In the genomic region with DNA sequence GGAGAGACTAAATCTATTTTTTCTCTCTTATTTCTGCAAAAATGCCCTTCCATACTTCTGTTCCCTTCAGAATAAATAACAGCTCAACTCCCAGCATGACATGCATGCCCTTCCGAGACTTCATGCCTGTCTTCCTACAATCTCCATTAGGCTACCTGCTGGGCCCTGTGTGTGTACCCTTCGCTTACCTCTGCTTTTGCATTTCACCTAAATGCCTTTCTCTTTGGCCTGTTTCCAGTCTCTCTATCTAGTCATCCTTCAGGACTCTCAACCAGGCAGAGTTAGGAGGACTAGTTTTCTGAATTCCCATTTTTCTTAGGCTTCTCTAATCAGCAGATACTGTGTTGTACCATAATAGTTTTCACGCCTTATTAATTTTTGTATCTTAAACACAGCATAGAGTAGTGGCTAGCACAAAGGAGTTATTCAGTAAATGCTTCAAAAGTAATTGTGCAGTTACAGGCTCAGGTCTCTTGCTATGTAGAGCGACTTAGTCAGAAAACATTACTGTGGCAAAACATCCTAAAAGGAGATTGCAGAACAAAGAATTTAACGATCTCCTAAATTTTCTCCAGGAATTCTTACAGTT, we compare ENCODE assay signal across 22 cellular contexts. TPM values are rescaled to one million over a fixed set of nuclear protein-coding genes. Genes with fewer than 3 reads are reported as not detected.
DNase-seq lines count a peak whose midpoint lies in the region; ATAC-seq, FAIRE-seq and TF ChIP-seq lines count a peak whose summit lies in the region.
"Had no signal": no experiment of that assay in that cellular context is flagged by ENCODE, and none has a peak within 500 bp of the region (broad histone marks: within the 10 kb centered on the region; RNA-seq: fewer than 3 reads in every experiment).

No MANE protein-coding gene starts in this region.

- H3K27me3 Mint-ChIP-seq in brain, result peaks cover 4% of the 10 kb centered on the region
- no peaks in the 10 kb centered on the region for H3K27me3 Mint-ChIP-seq in nephron progenitor cell (ENCODE audit: low read depth, poor library complexity)
- H3K27me3 Mint-ChIP-seq: CD8-positive, alpha-beta memory T cell; stimulated activated naive B cell treated with anti-CD40 and anti-IgM and Interleukin-4, amounts not matched to agents 10 μg/mL and 1 μg/mL and 100 μg/mL, for 72 hours had no signal

- intact Hi-C loops in psoas muscle (cut with DNase I), result no loop called here

- DNase-seq in GM23248 (peak; percentile 46), NCI-H187 treated with DMSO at 0.1 percent for 48 hours (lab: John Stamatoyannopoulos, UW) (peak; percentile 80), nephron progenitor cell (no peak), psoas muscle (no peak), small intestine (no peak), NOMO-1 treated with DMSO at 0.1 percent for 48 hours (lab: John Stamatoyannopoulos, UW; ENCODE audit: unreplicated experiment) (no peak), GM12892 (ENCODE audit: insufficient read length) (no peak)
- DNase-seq: activated CD4-positive, alpha-beta T cell treated with anti-CD3 and anti-CD28 coated beads, Interleukin-2, amount 50 U/mL, for 4 hours; amniotic stem cell; caudate nucleus; CD8-positive, alpha-beta memory T cell; head of caudate nucleus; Kasumi-1; NCI-H1105 treated with DMSO at 0.1 percent for 48 hours; NCI-H446; pancreas; sigmoid colon; stimulated activated naive B cell treated with anti-CD40 and anti-IgM and Interleukin-4, amounts not matched to agents 10 μg/mL and 1 μg/mL and 100 μg/mL, for 72 hours; WERI-Rb-1 had no signal

- no peaks in the 10 kb centered on the region for H3K27me3 ChIP-seq in GM23248 (replicated peaks; ENCODE audit: insufficient read depth)
- no peaks in the 10 kb centered on the region for H3K27me3 ChIP-seq in psoas muscle (ENCODE audit: insufficient read depth in 3 of 3, low read length in 2 of 3)
- no peaks in the 10 kb centered on the region for H3K27me3 ChIP-seq in small intestine (ENCODE audit: control insufficient read depth in 2 of 2, insufficient read depth in 2 of 2, low read length in 2 of 2)
- H3K27me3 ChIP-seq: pancreas, sigmoid colon, tibial nerve had no signal

- H3K9me2 ChIP-seq in GM23248 (ENCODE audit: insufficient read depth), result no peaks in the 10 kb centered on the region

- peaks cover 40% of the 10 kb centered on the region for H4K20me1 ChIP-seq in GM23248 (ENCODE audit: insufficient read depth)

- H3K4me3 ChIP-seq in GM23248 (no peak overlapping the region), psoas muscle (no peak overlapping the region), small intestine (ENCODE audit: low read depth in 1 of 2, low read length in 2 of 2) (no peak overlapping the region)
- H3K4me3 ChIP-seq: lung, pancreas, sigmoid colon, tibial nerve had no signal

- TF ChIP-seq CTCF in brain (conservative IDR thresholded peaks at IDR 0.05) (no peak), nephron progenitor cell (IDR thresholded peaks at IDR 0.05) (no peak), psoas muscle (IDR thresholded peaks at IDR 0.05) (no peak)

- no peak overlapping the region for H2AFZ ChIP-seq in GM23248

- ATAC-seq in psoas muscle, result no peak
- ATAC-seq: stimulated activated naive B cell treated with anti-CD40 and anti-IgM and Interleukin-4, amounts not matched to agents 10 μg/mL and 1 μg/mL and 100 μg/mL, for 72 hours had no signal

- WGBS in GM23248 (ENCODE audit: low coverage in 1 of 2, low lambda C conversion rate in 2 of 2, missing lambda C conversion rate in 2 of 2), 2 experiments, result 97 to 98% methylated on average over 5 of the region's 5 CpGs
- 87 to 91% (median 90%) methylated on average over 5 of the region's 5 CpGs for WGBS in psoas muscle, 3 donors
- WGBS in small intestine, 3 donors, result 88 to 93% (median 91%) methylated on average over 5 of the region's 5 CpGs

- FAIRE-seq in small intestine (lab: Jason Lieb, UNC) (no peak), GM12892 (lab: Jason Lieb, UNC) (no peak)
- FAIRE-seq: pancreas had no signal

- H3K27ac Mint-ChIP-seq in brain (peak overlapping the region in 4 of 5 experiments; percentile 16 to 81 (median 19)), nephron progenitor cell (peak overlapping the region; percentile 93)
- H3K27ac Mint-ChIP-seq: stimulated activated naive B cell treated with anti-CD40 and anti-IgM and Interleukin-4, amounts not matched to agents 10 μg/mL and 1 μg/mL and 100 μg/mL, for 72 hours had no signal

- in situ Hi-C loops in GM23248 (cut with MboI), result no loop called here

- H3K36me3 Mint-ChIP-seq in brain, result peaks cover 48% of the 10 kb centered on the region
- H3K36me3 Mint-ChIP-seq in nephron progenitor cell (ENCODE audit: low read depth), result peaks cover 73% of the 10 kb centered on the region

- peaks cover 47% of the 10 kb centered on the region for H3K4me1 ChIP-seq in GM23248 (ENCODE audit: insufficient read depth)
- H3K4me1 ChIP-seq in psoas muscle, result peaks cover 5% of the 10 kb centered on the region
- no peaks in the 10 kb centered on the region for H3K4me1 ChIP-seq in small intestine (ENCODE audit: control insufficient read depth in 2 of 2, insufficient read depth in 1 of 2, low read depth in 1 of 2, low read length in 1 of 2)
- H3K4me1 ChIP-seq: sigmoid colon had no signal

- no peak overlapping the region for H3K4me2 ChIP-seq in GM23248 (ENCODE audit: unreplicated experiment)

- H3K9me3 Mint-ChIP-seq in brain (peaks cover 0 to 2% (median 0%) of the 10 kb centered on the region in 5 experiments), nephron progenitor cell (peaks cover 25% of the 10 kb centered on the region)
- H3K9me3 Mint-ChIP-seq: CD8-positive, alpha-beta memory T cell; stimulated activated naive B cell treated with anti-CD40 and anti-IgM and Interleukin-4, amounts not matched to agents 10 μg/mL and 1 μg/mL and 100 μg/mL, for 72 hours had no signal

- H3K9me3 ChIP-seq in GM23248 (ENCODE audit: low read depth), result no peaks in the 10 kb centered on the region
- H3K9me3 ChIP-seq in psoas muscle, result no peaks in the 10 kb centered on the region
- H3K9me3 ChIP-seq in small intestine (ENCODE audit: control insufficient read depth, low read depth), result no peaks in the 10 kb centered on the region
- H3K9me3 ChIP-seq: pancreas, sigmoid colon, tibial nerve had no signal

- H3K4me3 Mint-ChIP-seq in brain (peak overlapping the region in 2 of 5 experiments; percentile 7 to 9), nephron progenitor cell (peak overlapping the region; percentile 19)
- H3K4me3 Mint-ChIP-seq: CD8-positive, alpha-beta memory T cell; stimulated activated naive B cell treated with anti-CD40 and anti-IgM and Interleukin-4, amounts not matched to agents 10 μg/mL and 1 μg/mL and 100 μg/mL, for 72 hours had no signal

- H3K36me3 ChIP-seq in GM23248 (ENCODE audit: low read depth), result peaks cover 65% of the 10 kb centered on the region; the same call in 1 of the 2 replicates
- H3K36me3 ChIP-seq in psoas muscle (ENCODE audit: insufficient read depth in 1 of 2, low read depth in 1 of 2), result no peaks in the 10 kb centered on the region
- H3K36me3 ChIP-seq in small intestine (ENCODE audit: control insufficient read depth in 2 of 2, insufficient read depth in 2 of 2, low read length in 2 of 2), result no peaks in the 10 kb centered on the region
- H3K36me3 ChIP-seq: pancreas, sigmoid colon, tibial nerve, WERI-Rb-1 had no signal

- H3K9ac ChIP-seq in GM23248, result no peak overlapping the region

- peaks cover 68% of the 10 kb centered on the region for H3F3A ChIP-seq in GM23248 (ENCODE audit: insufficient read depth)

- H3K4me1 Mint-ChIP-seq in brain, result peaks cover 79% of the 10 kb centered on the region
- peaks cover 68% of the 10 kb centered on the region for H3K4me1 Mint-ChIP-seq in nephron progenitor cell

- TF ChIP-seq POLR2A in GM12892 (IDR thresholded peaks at IDR 0.05; ENCODE audit: low read depth, low read length), result no peak

- H3K79me2 ChIP-seq in GM23248 (ENCODE audit: insufficient read depth), result peaks cover 100% of the 10 kb centered on the region

- H3K27ac ChIP-seq in GM23248 (peak overlapping the region; percentile 15; the same call in 1 of the 2 replicates), psoas muscle (no peak overlapping the region), small intestine (ENCODE audit: low read depth in 1 of 2, low read length in 1 of 2) (no peak overlapping the region)
- H3K27ac ChIP-seq: sigmoid colon, WERI-Rb-1 had no signal

RNA-seq across cellular contexts. Expression of a gene that starts 20.5 kb away (rescaled TPM):
- total RNA-seq in GM23248 (2014; rRNA removed; shearing (Covaris generic)), result 640 and 867 TPM in 2 replicates
- polyA plus RNA-seq in GM23248 (2016; fragmentation: Nextera tagmentation; extraction: Ambion mirVana), result 478 and 488 TPM in 2 replicates
- polyA plus RNA-seq in brain (ENCODE audit: insufficient read depth, low read depth, low replicate concordance), result 35.8 TPM
- total RNA-seq in psoas muscle, result 10 to 100 TPM; 20.9 to 54.0 (median 35.1) TPM
- polyA plus RNA-seq in psoas muscle, result 10 to 100 TPM in 2 of 3 donors, 1 to 10 TPM in 1; 5.7 to 48.2 (median 21.5) TPM
- 10 to 100 TPM; 19.0 to 33.0 (median 21.1) TPM for polyA plus RNA-seq in small intestine
- polyA plus RNA-seq in GM12892 (2012; ENCODE audit: missing spikeins), result 63.6 TPM

Comparison
In these comparisons a context has a peak if more than half of its experiments do, and no peak if none do; other contexts are left out.
1. DNase-seq: peak in GM23248 (single experiment) and NCI-H187 treated with DMSO at 0.1 percent for 48 hours (single experiment); none in nephron progenitor cell (single experiment), psoas muscle (0 of 2), small intestine (single experiment), NOMO-1 treated with DMSO at 0.1 percent for 48 hours (single experiment) and GM12892 (single experiment).